Comparison of ENCODE assay signal across 12 cellular contexts in the genomic region with DNA sequence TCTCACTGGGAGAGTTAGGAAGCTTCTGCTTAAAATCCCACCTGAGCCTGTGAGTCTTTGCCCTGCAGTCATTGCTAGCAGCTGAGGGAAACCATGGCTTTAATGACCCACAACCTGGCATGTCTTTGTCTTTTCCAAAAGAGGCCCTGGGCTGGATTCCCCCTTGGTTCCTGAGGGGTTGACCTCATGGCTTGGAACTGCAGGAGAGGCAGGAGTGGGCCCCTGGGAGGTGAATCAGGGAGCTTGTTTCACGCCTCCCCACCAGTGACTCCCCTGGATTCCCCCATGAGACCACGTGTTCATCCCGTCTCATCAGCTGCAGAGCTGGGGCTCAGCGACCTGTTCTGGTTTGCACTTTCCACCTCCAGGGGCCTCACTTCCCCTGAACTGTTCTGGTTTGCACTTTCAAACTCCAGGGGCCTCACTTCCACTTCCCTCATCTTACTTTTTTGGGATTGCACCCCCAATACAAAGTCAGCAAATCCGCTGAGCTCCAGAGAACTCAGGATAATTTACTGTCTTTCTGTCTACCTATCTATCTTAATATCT. TPM values are rescaled to one million over a fixed set of nuclear protein-coding genes. Genes with fewer than 3 reads are reported as not detected.
DNase-seq lines count a peak whose midpoint lies in the region; ATAC-seq, FAIRE-seq and TF ChIP-seq lines count a peak whose summit lies in the region.
"Had no signal": no experiment of that assay in that cellular context is flagged by ENCODE, and none has a peak within 500 bp of the region (broad histone marks: within the 10 kb centered on the region; RNA-seq: fewer than 3 reads in every experiment).

No MANE protein-coding gene starts in this region.

- H3K4me1 ChIP-seq in H1 (replicated peaks in 1 of 4; ENCODE audit: control insufficient read depth in 3 of 4, insufficient read depth in 4 of 4, low read length in 3 of 4), result peaks cover 0 to 15% (median 8%) of the 10 kb centered on the region in 4 experiments; a peak in 6 of 7 replicates
- H3K4me1 ChIP-seq in gastroesophageal sphincter, result peaks cover 0 to 15% (median 5%) of the 10 kb centered on the region in 3 donors

- H2BK5ac ChIP-seq in H1 (ENCODE audit: low read depth, low read length), result no peak overlapping the region

- TF ChIP-seq POLR2A in H1 (IDR thresholded peaks at IDR 0.05; ENCODE audit: control extremely low read depth in 1 of 2, low read depth in 2 of 2, low read length in 2 of 2) (no peak), gastroesophageal sphincter (IDR thresholded peaks at IDR 0.05) (no peak)

- no peak overlapping the region for H3K9ac ChIP-seq in H1 (replicated peaks in 1 of 4; ENCODE audit: extremely low read depth in 1 of 4, low read depth in 3 of 4, low read length in 3 of 4)

- H3K9me3 ChIP-seq in H1 (ENCODE audit: insufficient read depth in 2 of 2, low read depth in 1 of 2, low read length in 1 of 2) (no peaks in the 10 kb centered on the region), gastroesophageal sphincter (no peaks in the 10 kb centered on the region)

- H3K4me3 ChIP-seq in H1 (ENCODE audit: extremely low read depth in 1 of 4, insufficient read depth in 2 of 4, low read depth in 3 of 4, low read length in 4 of 4) (no peak overlapping the region), gastroesophageal sphincter (no peak overlapping the region)

- no peak overlapping the region for H3K56ac ChIP-seq in H1 (replicated peaks; ENCODE audit: insufficient read length, low read depth, low read length)

- FAIRE-seq in H1 (lab: Jason Lieb, UNC), result no peak

- 0 out of 2 replicates have a peak overlapping the region, but pooled peaks have one; percentile 12 for H2BK12ac ChIP-seq in H1 (ENCODE audit: low read depth, low read length)

- H3K4ac ChIP-seq in H1 (replicated peaks; ENCODE audit: insufficient read length, low read depth, low read length), result no peak overlapping the region

- H2BK15ac ChIP-seq in H1 (ENCODE audit: low read length), result 0 out of 2 replicates have a peak overlapping the region, but pooled peaks have one; percentile 4

- H3K79me1 ChIP-seq in H1 (ENCODE audit: low read depth, low read length), result no peaks in the 10 kb centered on the region

- TF ChIP-seq CTCF in GM13977 (IDR thresholded peaks at IDR 0.05; ENCODE audit: extremely low read depth, insufficient read depth, missing control alignments), result no peak
- TF ChIP-seq CTCF in H1 (IDR thresholded peaks at IDR 0.05; ENCODE audit: control extremely low read depth in 1 of 3, insufficient read depth in 1 of 3, low read depth in 1 of 3, low read length in 3 of 3), result peak; percentile 13 to 36 (median 15); a peak in 2 of 4 replicates
- TF ChIP-seq CTCF in gastroesophageal sphincter (IDR thresholded peaks at IDR 0.05), result no peak

- H3K27ac ChIP-seq in H1 (ENCODE audit: low read depth, low read length) (no peak overlapping the region), gastroesophageal sphincter (no peak overlapping the region)

- H4K91ac ChIP-seq in H1 (replicated peaks; ENCODE audit: insufficient read length, low read length), result peak overlapping the region; percentile 22

- no peaks in the 10 kb centered on the region for H3K36me3 ChIP-seq in H1 (ENCODE audit: control insufficient read depth in 2 of 4, insufficient read depth in 4 of 4, low read length in 3 of 4)
- H3K36me3 ChIP-seq in gastroesophageal sphincter, result no peaks in the 10 kb centered on the region

- ATAC-seq in GM21390 (IDR thresholded peaks at IDR 0.05; ENCODE audit: unreplicated experiment) (peak; percentile 74), HG03066 (IDR thresholded peaks at IDR 0.05; ENCODE audit: low read depth, unreplicated experiment) (peak; percentile 69), HG03439 (IDR thresholded peaks at IDR 0.05; ENCODE audit: unreplicated experiment) (no peak), gastroesophageal sphincter (no peak), HG02642 (IDR thresholded peaks at IDR 0.05; ENCODE audit: poor library complexity, unreplicated experiment) (no peak)
- ATAC-seq: T-cell had no signal

- H4K20me1 ChIP-seq in H1 (replicated peaks in 1 of 2; ENCODE audit: control insufficient read depth in 1 of 2, insufficient read depth in 2 of 2, low read length in 2 of 2), result no peaks in the 10 kb centered on the region

- H3K27me3 ChIP-seq in H1 (replicated peaks in 1 of 4; ENCODE audit: control insufficient read depth in 3 of 4, extremely low read depth in 1 of 4, insufficient read depth in 3 of 4, low read length in 3 of 4), result no peaks in the 10 kb centered on the region
- H3K27me3 ChIP-seq in gastroesophageal sphincter, result peaks cover 31% of the 10 kb centered on the region

- 34% methylated on average over 5 of the region's 5 CpGs; no CpG with 5 or more reads in 1 of the 2 experiments for WGBS in H1 (ENCODE audit: extremely low coverage in 1 of 2, insufficient coverage in 1 of 2, insufficient read length in 1 of 2, insufficient replicate concordance in 2 of 2, low coverage in 1 of 2, low lambda C conversion rate in 2 of 2, missing lambda C conversion rate in 1 of 2), 2 experiments
- 45 to 52% methylated on average over 5 of the region's 5 CpGs for WGBS in gastroesophageal sphincter (ENCODE audit: low coverage in 1 of 2), 2 donors

- no peak overlapping the region; the same call in 1 of the 2 replicates for H3K18ac ChIP-seq in H1 (ENCODE audit: extremely low read depth, low read length)

- DNase-seq in GM13977 (ENCODE audit: low spot score) (peak; percentile 58), H1 (ENCODE audit: low read depth in 1 of 2, low spot score in 2 of 2) (no peak)
- no peak for DNase-seq in activated CD4-positive, CD25-positive, alpha-beta regulatory T cell (lab: John Stamatoyannopoulos, UW)
- DNase-seq: activated CD4-positive, alpha-beta T cell treated with anti-CD3 and anti-CD28 coated beads, Interleukin-2, amount 50 U/mL, for 4 hours; activated naive CD4-positive, alpha-beta T cell treated with anti-CD3 and anti-CD28 coated beads, Interleukin-2, amount 10 ng/mL, durations not matched to agents 7 days and 5 days; mesenchymal stem cell; T-cell had no signal

- no peak; a peak in 1 of 4 replicates for TF ChIP-seq RAD21 in H1 (IDR thresholded peaks at IDR 0.05 in 1 of 2, conservative IDR thresholded peaks at IDR 0.05 in 1 of 2; ENCODE audit: low read depth in 2 of 2, low read length in 2 of 2)

- no peak overlapping the region for H4K8ac ChIP-seq in H1 (ENCODE audit: extremely low read depth, insufficient read depth, low read length)

- no peak overlapping the region for H2AK5ac ChIP-seq in H1 (ENCODE audit: low read depth, low read length)

- no peak overlapping the region for H3K14ac ChIP-seq in H1 (ENCODE audit: insufficient read length)

- in situ Hi-C loops in GM13977 (cut with MboI; ENCODE audit: low pct_unique_long_range_greater_than_20kb, low sequenced_read_pairs, unreplicated experiment), result no loop called here

- H3K4me2 ChIP-seq in H1 (ENCODE audit: insufficient read depth in 1 of 2, low read depth in 2 of 2, low read length in 2 of 2), result no peak overlapping the region; a peak in 1 of 4 replicates

- no peaks in the 10 kb centered on the region for H3K79me2 ChIP-seq in H1 (ENCODE audit: control insufficient read depth in 1 of 2, insufficient read depth in 2 of 2, low read length in 2 of 2)

- H2AFZ ChIP-seq in H1 (ENCODE audit: low read length), result peak overlapping the region; percentile 99

- H3K23ac ChIP-seq in H1 (ENCODE audit: insufficient read length), result no peak overlapping the region

- H3K23me2 ChIP-seq in H1 (ENCODE audit: low read depth, low read length), result peaks cover 10% of the 10 kb centered on the region; the same call in 1 of the 2 replicates

- CTCF ChIA-PET in H1 (lab: Charles Lee; ENCODE audit: partially characterized antibody), result interaction anchor here (0.7 to 6.4 kb wide), 6 partner anchors 10 to 34 kb away, joined by 3 to 59 read pairs (median 4); no protein-coding TSS in a partner anchor

- H4K5ac ChIP-seq in H1 (ENCODE audit: insufficient read length, low read depth, low read length), result no peak overlapping the region

- TF ChIP-seq EP300 in H1 (IDR thresholded peaks at IDR 0.05; ENCODE audit: borderline replicate concordance in 1 of 2, low read depth in 2 of 2, low read length in 2 of 2) (no peak), gastroesophageal sphincter (IDR thresholded peaks at IDR 0.05) (no peak)

- POLR2A ChIA-PET in H1 (lab: Charles Lee; ENCODE audit: partially characterized antibody), result interaction anchor here (1.4 to 1.8 kb wide), 2 partner anchors 10 to 58 kb away, joined by 3 to 8 read pairs; partner anchors contain the start of gene TMEM18

- peak overlapping the region; percentile 21 for H2BK120ac ChIP-seq in H1 (replicated peaks; ENCODE audit: low read depth, low read length)

- no peak overlapping the region; the same call in 1 of the 2 replicates for H2BK20ac ChIP-seq in H1 (ENCODE audit: low read length)

TF ChIP-seq in H1, 55 proteins besides CTCF, POLR2A, EP300 and RAD21 (continues in another document):
- peak; percentile 74 for TF ChIP-seq E2F6 (IDR thresholded peaks at IDR 0.05)
- TF ChIP-seq, protein P1, sequence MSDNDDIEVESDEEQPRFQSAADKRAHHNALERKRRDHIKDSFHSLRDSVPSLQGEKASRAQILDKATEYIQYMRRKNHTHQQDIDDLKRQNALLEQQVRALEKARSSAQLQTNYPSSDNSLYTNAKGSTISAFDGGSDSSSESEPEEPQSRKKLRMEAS (IDR thresholded peaks at IDR 0.05), result peak; percentile 77
- 0 out of 2 replicates have a peak, but pooled peaks have one; percentile 13 for TF ChIP-seq USF2 (IDR thresholded peaks at IDR 0.05; ENCODE audit: low read length)

RNA-seq across cellular contexts. Expression of gene TMEM18, which starts 58.5 kb away (rescaled TPM):
- 22.3 and 27.1 TPM in 2 replicates for total RNA-seq in H1 (2021; fragmentation: NEBNext Ultra II Directional; extraction: Animal tissue kit (Norgen Biotek cat#: 25700))
- 21.7 and 22.4 TPM in 2 replicates for polyA plus RNA-seq in H1 (2011; rRNA removed)
- polyA plus RNA-seq in H1 (2011; cell fraction: cytosol; rRNA removed), result 28.4 TPM
- 32.0 TPM for polyA plus RNA-seq in H1 (2011; cell fraction: nucleus; rRNA removed)
- polyA plus RNA-seq in H1 (2012, experiment 1 of 2), result 20.0 to 35.4 TPM (median 24.9 TPM) in 4 replicates
- 18.8 TPM for polyA plus RNA-seq in H1 (2012, experiment 2 of 2)
- polyA plus RNA-seq in H1 (2013, experiment 1 of 2), result 46.5 TPM
- polyA plus RNA-seq in H1 (2013, experiment 2 of 2), result 45.9 TPM
- 15.2 and 16.4 TPM in 2 replicates for polyA minus RNA-seq in H1 (2011; rRNA and poly(A)+ RNA removed)
- polyA minus RNA-seq in H1 (2011; cell fraction: cytosol; rRNA and poly(A)+ RNA removed), result 13.4 TPM
- polyA minus RNA-seq in H1 (2011; cell fraction: nucleus; rRNA and poly(A)+ RNA removed), result 24.7 TPM
- total RNA-seq in gastroesophageal sphincter, result 10 to 100 TPM; 10.6 to 32.7 (median 18.8) TPM

Comparison
In these comparisons a context has a peak if more than half of its experiments do, and no peak if none do; other contexts are left out.
1. CTCF ChIP-seq: peak in H1 (3 of 3); none in GM13977 (single experiment) and gastroesophageal sphincter (0 of 4).
2. ATAC-seq: peak in GM21390 (single experiment) and HG03066 (single experiment); none in HG03439 (single experiment), gastroesophageal sphincter (single experiment) and HG02642 (single experiment).